23 cellular contexts compared by ENCODE assay signal in genomic region chr10:113765910-113766309, GRCh38. TPM values are rescaled to one million over a fixed set of nuclear protein-coding genes. Genes with fewer than 3 reads are reported as not detected.
DNase-seq lines count a peak whose midpoint lies in the region; ATAC-seq, FAIRE-seq and TF ChIP-seq lines count a peak whose summit lies in the region.
"Had no signal": no experiment of that assay in that cellular context is flagged by ENCODE, and none has a peak within 500 bp of the region (broad histone marks: within the 10 kb centered on the region; RNA-seq: fewer than 3 reads in every experiment).

No MANE protein-coding gene starts in this region.

- H3K27ac ChIP-seq in body of pancreas (peak overlapping the region in 3 of 4 donors; percentile 38 to 63 (median 54)), muscle layer of duodenum (ENCODE audit: low read length) (peak overlapping the region; percentile 12), colonic mucosa (no peak overlapping the region)
- H3K27ac ChIP-seq: HL-60 had no signal

- DNase-seq in GM12892 (ENCODE audit: insufficient read length), result no peak
- DNase-seq in NCI-H146 (lab: John Stamatoyannopoulos, UW), result peak; percentile 69
- DNase-seq in body of pancreas, result no peak
- no peak for DNase-seq in AG20443 (ENCODE audit: low spot score)
- no peak for DNase-seq in colonic mucosa
- DNase-seq in NCI-H2196 (lab: John Stamatoyannopoulos, UW; ENCODE audit: unreplicated experiment), result no peak
- DNase-seq: DMS 273 treated with DMSO at 0.1 percent for 48 hours, GDM1, H9, IMR-90, NCI-H1436 treated with DMSO at 0.1 percent for 48 hours, NCI-H226, NCI-H524, OCI-M1, SHP77, SK-N-SH had no signal

- ATAC-seq in body of pancreas, result no peak

- H3K9me3 ChIP-seq in body of pancreas (no peaks in the 10 kb centered on the region), muscle layer of duodenum (ENCODE audit: control insufficient read depth in 1 of 2, low read length in 2 of 2) (peaks cover 0 to 7% of the 10 kb centered on the region in 2 donors), colonic mucosa (no peaks in the 10 kb centered on the region)
- H3K9me3 ChIP-seq: SK-N-SH had no signal

- H3K27me3 ChIP-seq in body of pancreas, result no peaks in the 10 kb centered on the region
- no peaks in the 10 kb centered on the region for H3K27me3 ChIP-seq in muscle layer of duodenum (ENCODE audit: low read depth, low read length)
- H3K27me3 ChIP-seq in colonic mucosa, result no peaks in the 10 kb centered on the region

- no peak for TF ChIP-seq POLR2A in GM12892 (IDR thresholded peaks at IDR 0.05; ENCODE audit: low read depth, low read length)
- no peak for TF ChIP-seq POLR2A in body of pancreas (IDR thresholded peaks at IDR 0.05)

- 14 to 15% methylated on average over 3 of the region's 3 CpGs for WGBS in body of pancreas, 2 donors

- peak; percentile 30 for FAIRE-seq in GM12892 (lab: Jason Lieb, UNC)

- intact Hi-C loops in body of pancreas (cut with DNase I) (no loop called here), colonic mucosa (cut with DNase I) (no loop called here)

- H3K4me3 ChIP-seq in body of pancreas (no peak overlapping the region), muscle layer of duodenum (ENCODE audit: low read depth in 1 of 2, low read length in 2 of 2) (no peak overlapping the region), colonic mucosa (no peak overlapping the region)

- no peaks in the 10 kb centered on the region for H3K36me3 ChIP-seq in body of pancreas (replicated peaks in 1 of 2; ENCODE audit: insufficient read depth in 1 of 2, low read depth in 2 of 2)
- H3K36me3 ChIP-seq in muscle layer of duodenum (ENCODE audit: control insufficient read depth in 1 of 2, insufficient read depth in 2 of 2, low read length in 2 of 2), result no peaks in the 10 kb centered on the region
- H3K36me3 ChIP-seq in colonic mucosa, result no peaks in the 10 kb centered on the region

- no peak for TF ChIP-seq CTCF in body of pancreas (IDR thresholded peaks at IDR 0.05)
- TF ChIP-seq CTCF in colonic mucosa (IDR thresholded peaks at IDR 0.05), result no peak

- H3K9ac ChIP-seq in colonic mucosa (ENCODE audit: low read depth in 2 of 2, low read length in 2 of 2), result peak overlapping the region in 1 of 2 donors; percentile 38
- H3K9ac ChIP-seq: SK-N-SH had no signal

- H3K4me1 ChIP-seq in body of pancreas (peaks cover 45% of the 10 kb centered on the region), muscle layer of duodenum (ENCODE audit: control insufficient read depth in 1 of 2, insufficient read depth in 2 of 2, low read length in 2 of 2) (no peaks in the 10 kb centered on the region), colonic mucosa (no peaks in the 10 kb centered on the region)

RNA-seq across cellular contexts. Expression of gene PLEKHS1, which starts 14.4 kb away (rescaled TPM):
- polyA plus RNA-seq in GM12892 (2012; ENCODE audit: missing spikeins), result not detected
- total RNA-seq in body of pancreas (1 to 10 TPM; 6.2 to 7.6 TPM), colonic mucosa (10 to 100 TPM in 1 of 2 donors, under 1 TPM in 1; 0.84 to 13.3 TPM)
- total RNA-seq: B cell, Daoy, H9, HT1080, IMR-90, MCF 10A had no signal
- polyA plus RNA-seq: AG04450, IMR-90, SK-N-SH had no signal
